In genomic region chr1:53197301-53198205, GRCh38 we compare ENCODE assay signal across 8 cellular contexts. TPM values are rescaled to one million over a fixed set of nuclear protein-coding genes. Genes with fewer than 3 reads are reported as not detected.
DNase-seq lines count a peak whose midpoint lies in the region; ATAC-seq lines count a peak whose summit lies in the region.

No MANE protein-coding gene starts in this region.

- ATAC-seq in HG02588 (IDR thresholded peaks at IDR 0.05; ENCODE audit: unreplicated experiment) (no peak), GM18867 (IDR thresholded peaks at IDR 0.05; ENCODE audit: unreplicated experiment) (no peak), HG03159 (IDR thresholded peaks at IDR 0.05; ENCODE audit: unreplicated experiment) (no peak)

- H3K36me3 ChIP-seq in HUES64 (ENCODE audit: insufficient read depth, low read length): peaks cover 22% of the 10 kb centered on the region
- peaks cover 13 to 20% (median 14%) of the 10 kb centered on the region in 5 donors for H3K36me3 ChIP-seq in subcutaneous abdominal adipose tissue (ENCODE audit: control insufficient read depth in 5 of 5, insufficient read depth in 5 of 5, low read length in 5 of 5)

- peak overlapping the region; percentile 86 for H3K27ac ChIP-seq in HUES64 (ENCODE audit: low read depth, low read length)
- peak overlapping the region; percentile 64 for H3K27ac ChIP-seq in angular gyrus (ENCODE audit: low read depth, low read length)
- peak overlapping the region; percentile 96 for H3K27ac ChIP-seq in subcutaneous abdominal adipose tissue (ENCODE audit: low read depth, low read length)

- H3K27me3 Mint-ChIP-seq in immature natural killer cell (ENCODE audit: low read depth in 3 of 3): peaks cover 3 to 9% (median 9%) of the 10 kb centered on the region in 3 donors

- peaks cover 2 to 11% (median 6%) of the 10 kb centered on the region in 3 donors for H3K36me3 Mint-ChIP-seq in immature natural killer cell

- H3K9me3 Mint-ChIP-seq in immature natural killer cell: no peaks in the 10 kb centered on the region

- peak overlapping the region; percentile 87 to 99 (median 96) for H3K4me3 Mint-ChIP-seq in immature natural killer cell

- peak overlapping the region; percentile 94 for H3K4me3 ChIP-seq in HUES64 (ENCODE audit: low read length)
- peak overlapping the region; percentile 82 to 90 (median 89) for H3K4me3 ChIP-seq in subcutaneous abdominal adipose tissue (ENCODE audit: low read depth in 1 of 5, low read length in 5 of 5)

- H3K4me1 ChIP-seq in HUES64 (ENCODE audit: insufficient read depth, low read length) (peaks cover 10% of the 10 kb centered on the region), subcutaneous abdominal adipose tissue (ENCODE audit: control insufficient read depth in 5 of 5, insufficient read depth in 5 of 5, low read length in 5 of 5) (peaks cover 10 to 34% (median 33%) of the 10 kb centered on the region in 5 donors)

- peak overlapping the region; percentile 98 to 100 (median 100) for H3K27ac Mint-ChIP-seq in immature natural killer cell

- peak overlapping the region; percentile 87 for H3K9ac ChIP-seq in HUES64 (ENCODE audit: low read depth, low read length)
- peak overlapping the region; percentile 95 to 99 (median 97) for H3K9ac ChIP-seq in subcutaneous abdominal adipose tissue (ENCODE audit: low read length in 5 of 5)

- H3K4me1 Mint-ChIP-seq in immature natural killer cell: peaks cover 24 to 28% of the 10 kb centered on the region in 2 donors

- WGBS in HUES64: 42% methylated on average over 13 of the region's 13 CpGs

- no peaks in the 10 kb centered on the region for H3K9me3 ChIP-seq in HUES64 (ENCODE audit: insufficient read depth, low read depth, low read length)
- no peaks in the 10 kb centered on the region for H3K9me3 ChIP-seq in subcutaneous abdominal adipose tissue (ENCODE audit: control insufficient read depth in 5 of 5, low read length in 5 of 5)

- peak; percentile 32 to 42 for DNase-seq in AML-193 (lab: John Stamatoyannopoulos, UW)
- DNase-seq in immature natural killer cell: no peak

- H3K27me3 ChIP-seq in HUES64 (ENCODE audit: insufficient read depth, low read length): peaks cover 12% of the 10 kb centered on the region
- no peaks in the 10 kb centered on the region for H3K27me3 ChIP-seq in subcutaneous abdominal adipose tissue (ENCODE audit: control insufficient read depth in 5 of 5, insufficient read depth in 4 of 5, low read length in 5 of 5)

RNA-seq across cellular contexts. Expression of gene CPT2, which starts 0.9 kb away (rescaled TPM):
- 21.3 TPM for polyA plus RNA-seq in HUES64 (2013, experiment 1 of 2)
- polyA plus RNA-seq in HUES64 (2013, experiment 2 of 2): 24.3 TPM
- polyA plus RNA-seq in immature natural killer cell: 10 to 100 TPM; 11.6 to 21.8 (median 20.7) TPM

RNA-seq across cellular contexts. Expression of gene CZIB, which starts 22.9 kb away (rescaled TPM):
- polyA plus RNA-seq in HUES64 (2013, experiment 1 of 2): 44.3 TPM
- 47.2 TPM for polyA plus RNA-seq in HUES64 (2013, experiment 2 of 2)
- polyA plus RNA-seq in immature natural killer cell: 100 to 1,000 TPM in 1 of 3 donors, 10 to 100 TPM in 2; 70.8 to 126 (median 84.2) TPM

RNA-seq across cellular contexts. Expression of gene MAGOH, which starts 40.8 kb away (rescaled TPM):
- 93.2 TPM for polyA plus RNA-seq in HUES64 (2013, experiment 1 of 2)
- polyA plus RNA-seq in HUES64 (2013, experiment 2 of 2): 101 TPM
- polyA plus RNA-seq in immature natural killer cell: 100 to 1,000 TPM in 2 of 3 donors, 10 to 100 TPM in 1; 63.4 to 109 (median 109) TPM

RNA-seq across cellular contexts. Expression of gene SLC1A7, which starts 55.1 kb away (rescaled TPM):
- not detected for polyA plus RNA-seq in HUES64 (2013, experiment 1 of 2)
- polyA plus RNA-seq in HUES64 (2013, experiment 2 of 2): not detected
- 1 to 10 TPM; 2.1 to 6.4 (median 4.8) TPM for polyA plus RNA-seq in immature natural killer cell

Comparison
In these comparisons a context has a peak if more than half of its experiments do, and no peak if none do; other contexts are left out.
1. DNase-seq: peak in AML-193 (2 of 2); none in immature natural killer cell (0 of 3).
2. Peak in every context shown above with its lines, with median percentiles within 50 percentile points of each other: H3K27ac ChIP-seq.